Comparison of ENCODE assay signal across 8 cellular contexts in the genomic region with DNA sequence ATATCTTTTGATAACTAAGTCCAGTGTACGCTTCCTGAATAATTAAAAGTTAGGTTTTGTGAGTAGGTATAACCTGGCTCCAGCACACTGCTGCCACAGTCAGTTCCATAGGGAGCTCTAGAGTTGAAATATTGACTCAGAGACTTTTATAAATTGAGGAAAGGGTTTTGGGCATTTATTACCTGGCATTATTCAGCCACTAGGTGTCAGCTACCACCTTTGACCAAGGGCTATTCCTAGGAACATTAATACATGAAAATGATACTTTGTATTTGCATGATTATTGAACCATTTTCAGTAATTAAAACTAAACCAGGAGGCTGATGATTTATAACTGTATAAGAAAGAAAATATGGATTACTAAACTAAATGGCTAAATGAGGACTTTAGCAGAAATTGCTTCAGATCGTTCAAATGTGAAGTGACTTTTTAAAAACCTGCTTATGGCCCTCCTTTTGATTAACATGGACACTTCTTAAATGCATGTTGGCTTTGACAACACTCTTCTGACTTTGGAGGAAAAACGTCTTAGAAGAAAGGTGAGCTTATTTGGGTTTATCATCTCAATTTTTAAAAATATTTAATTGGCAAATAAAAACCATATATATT.
DNase-seq lines count a peak whose midpoint lies in the region; ATAC-seq and TF ChIP-seq lines count a peak whose summit lies in the region.

No MANE protein-coding gene starts in this region.

- H3K36me3 ChIP-seq in cardiac muscle cell (no peaks in the 10 kb centered on the region), colonic mucosa (no peaks in the 10 kb centered on the region), tibial artery (no peaks in the 10 kb centered on the region)

- DNase-seq in cardiac muscle cell (ENCODE audit: low read depth in 1 of 2, low spot score in 1 of 2) = peak; percentile 28
- DNase-seq in Right ventricle myocardium inferior (ENCODE audit: missing footprints) = no peak
- DNase-seq in NCI-H1092 (lab: John Stamatoyannopoulos, UW) = peak; percentile 6
- no peak for DNase-seq in colonic mucosa
- no peak for DNase-seq in tibial artery
- no peak for DNase-seq in DMS79 (lab: John Stamatoyannopoulos, UW)
- no peak for DNase-seq in activated T-cell treated with anti-CD3 and anti-CD28 coated beads, Interleukin-2, amount 50 U/mL, for 4 hours

- no peaks in the 10 kb centered on the region for H3K9me3 ChIP-seq in cardiac muscle cell (ENCODE audit: low read depth)
- H3K9me3 ChIP-seq in colonic mucosa = no peaks in the 10 kb centered on the region
- H3K9me3 ChIP-seq in tibial artery = no peaks in the 10 kb centered on the region

- no peak overlapping the region for H3K4me3 Mint-ChIP-seq in activated T-cell treated with anti-CD3 and anti-CD28 coated beads, Interleukin-2, amount 50 U/mL, for 4 hours

- H3K4me3 ChIP-seq in cardiac muscle cell (no peak overlapping the region), colonic mucosa (no peak overlapping the region), tibial artery (no peak overlapping the region)

- H3K4me1 ChIP-seq in cardiac muscle cell (ENCODE audit: low read depth) (no peaks in the 10 kb centered on the region), colonic mucosa (no peaks in the 10 kb centered on the region), tibial artery (no peaks in the 10 kb centered on the region)

- intact Hi-C loops in Right ventricle myocardium inferior (cut with DNase I) (loop anchor here (5.0 kb wide), 1 partner anchor 210 kb away; no protein-coding TSS in a partner anchor), colonic mucosa (cut with DNase I) (loop anchor here (2.0 kb wide), 1 partner anchor 210 kb away; no protein-coding TSS in a partner anchor), tibial artery (cut with DNase I; ENCODE audit: low total_unique reads) (no loop called here)

- TF ChIP-seq CTCF in cardiac muscle cell (IDR thresholded peaks at IDR 0.05; ENCODE audit: low read depth, low read length) (peak; percentile 50), colonic mucosa (IDR thresholded peaks at IDR 0.05) (peak; percentile 36), tibial artery (IDR thresholded peaks at IDR 0.05) (peak; percentile 19 to 35)

- H3K27ac ChIP-seq in cardiac muscle cell (no peak overlapping the region), colonic mucosa (no peak overlapping the region), tibial artery (no peak overlapping the region)

- H3K4me1 Mint-ChIP-seq in activated T-cell treated with anti-CD3 and anti-CD28 coated beads, Interleukin-2, amount 50 U/mL, for 4 hours (ENCODE audit: low read depth) = no peaks in the 10 kb centered on the region

- H3K9me3 Mint-ChIP-seq in activated T-cell treated with anti-CD3 and anti-CD28 coated beads, Interleukin-2, amount 50 U/mL, for 4 hours = no peaks in the 10 kb centered on the region

- H3K27me3 Mint-ChIP-seq in activated T-cell treated with anti-CD3 and anti-CD28 coated beads, Interleukin-2, amount 50 U/mL, for 4 hours (ENCODE audit: low read depth) = no peaks in the 10 kb centered on the region

- H3K9ac ChIP-seq in colonic mucosa (ENCODE audit: low read depth in 2 of 2, low read length in 2 of 2) = no peak overlapping the region

- ATAC-seq in Right ventricle myocardium inferior = no peak
- ATAC-seq in GM21360 (IDR thresholded peaks at IDR 0.05; ENCODE audit: unreplicated experiment) = no peak
- ATAC-seq in activated T-cell treated with anti-CD3 and anti-CD28 coated beads, Interleukin-2, amount 50 U/mL, for 4 hours = no peak

- no peaks in the 10 kb centered on the region for H3K27me3 ChIP-seq in cardiac muscle cell
- H3K27me3 ChIP-seq in colonic mucosa = no peaks in the 10 kb centered on the region
- H3K27me3 ChIP-seq in tibial artery = no peaks in the 10 kb centered on the region

- no peaks in the 10 kb centered on the region for H3K36me3 Mint-ChIP-seq in activated T-cell treated with anti-CD3 and anti-CD28 coated beads, Interleukin-2, amount 50 U/mL, for 4 hours (ENCODE audit: insufficient read depth)

Comparison
In these comparisons a context has a peak if more than half of its experiments do, and no peak if none do; other contexts are left out.
1. DNase-seq: peak in cardiac muscle cell (2 of 2) and NCI-H1092 (single experiment); none in Right ventricle myocardium inferior (single experiment), colonic mucosa (single experiment), tibial artery (0 of 2), DMS79 (single experiment) and activated T-cell treated with anti-CD3 and anti-CD28 coated beads, Interleukin-2, amount 50 U/mL, for 4 hours (single experiment).
2. Peak in every context shown above with its lines, with median percentiles within 50 percentile points of each other: CTCF ChIP-seq.